ENCODE assay signal across 8 cellular contexts in the genomic region with DNA sequence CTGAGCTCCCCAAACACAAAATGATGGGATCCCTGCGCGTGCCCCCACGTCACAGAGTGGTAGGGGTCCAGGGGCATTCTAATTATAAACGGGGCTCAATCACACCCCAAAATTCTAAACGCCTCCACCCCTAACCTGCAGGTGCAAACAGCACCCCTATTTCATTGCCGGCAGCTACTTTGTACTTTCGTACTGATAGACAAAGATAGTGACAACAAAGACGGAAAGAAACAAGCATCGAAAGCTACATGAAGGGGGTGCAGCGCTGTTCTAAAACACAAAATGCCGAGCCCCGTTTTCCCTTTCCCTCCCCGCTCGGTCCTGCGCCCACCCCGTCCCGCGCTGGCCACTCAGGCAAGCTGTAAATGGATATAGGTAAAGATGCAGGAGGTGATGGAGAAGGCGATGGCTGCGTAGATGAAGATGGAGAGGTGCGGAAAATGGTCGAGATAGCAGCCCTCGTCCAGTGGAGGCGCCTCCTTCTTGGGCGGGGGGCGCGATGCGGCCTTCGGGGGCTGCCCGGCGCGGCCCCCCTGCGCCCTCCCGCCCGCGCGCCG. TPM values are rescaled to one million over a fixed set of nuclear protein-coding genes. Genes with fewer than 3 reads are reported as not detected.
A peak's percentile ranks its signal among the peaks of the same experiment; 100 is the strongest.
DNase-seq lines count a peak whose midpoint lies in the region; ATAC-seq, FAIRE-seq and TF ChIP-seq lines count a peak whose summit lies in the region.

No MANE protein-coding gene starts in this region.

- TF ChIP-seq POLR2A in upper lobe of left lung (IDR thresholded peaks at IDR 0.05) = no peak

- peaks cover 4% of the 10 kb centered on the region for H3K36me3 ChIP-seq in mesodermal cell (ENCODE audit: control insufficient read depth, insufficient read depth, low read length)
- peaks cover 0 to 9% (median 0%) of the 10 kb centered on the region in 4 donors for H3K36me3 ChIP-seq in upper lobe of left lung

- H3K27ac ChIP-seq in caudate nucleus (ENCODE audit: low read depth, low read length) = peak overlapping the region; percentile 62
- peak overlapping the region; percentile 64 for H3K27ac ChIP-seq in mesodermal cell (ENCODE audit: low read depth, low read length, severe bottlenecking)
- H3K27ac ChIP-seq in upper lobe of left lung = peak overlapping the region in 1 of 4 donors; percentile 50

- ATAC-seq in upper lobe of left lung (ENCODE audit: low FRiP score in 2 of 2) (peak in 1 of 2 donors; percentile 32), GM21786 (IDR thresholded peaks at IDR 0.05; ENCODE audit: unreplicated experiment) (no peak), HG02610 (IDR thresholded peaks at IDR 0.05; ENCODE audit: unreplicated experiment) (no peak)

- H3K9me3 ChIP-seq in mesodermal cell (ENCODE audit: control insufficient read depth, low read length) (no peaks in the 10 kb centered on the region), upper lobe of left lung (no peaks in the 10 kb centered on the region)

- peak; percentile 44 for FAIRE-seq in HTR-8/SVneo (lab: Jason Lieb, UNC)

- DNase-seq in Ammon's horn (ENCODE audit: low spot score) = peak; percentile 13
- peak; percentile 44 for DNase-seq in HTR-8/SVneo (ENCODE audit: insufficient read length, low spot score)
- peak in 10 of 61 donors; percentile 1 to 47 (median 28) for DNase-seq in caudate nucleus (lab: John Stamatoyannopoulos, UW)
- peak in 1 of 2 donors; percentile 6 for DNase-seq in upper lobe of left lung
- no peak for DNase-seq in NCI-H146 treated with DMSO at 0.1 percent for 48 hours (lab: John Stamatoyannopoulos, UW; ENCODE audit: unreplicated experiment)

- peaks cover 0 to 10% (median 2%) of the 10 kb centered on the region in 4 donors for H3K27me3 ChIP-seq in upper lobe of left lung

- TF ChIP-seq CTCF in upper lobe of left lung (IDR thresholded peaks at IDR 0.05) = no peak

- 0 to 3% methylated on average over 8 to 17 of the region's 38 CpGs for WGBS in mesodermal cell (ENCODE audit: insufficient coverage in 2 of 2), 2 experiments
- 3 to 10% methylated on average over 26 to 28 of the region's 38 CpGs for WGBS in upper lobe of left lung, 2 donors

- no peak for TF ChIP-seq EP300 in upper lobe of left lung (IDR thresholded peaks at IDR 0.05)

- H3K4me1 ChIP-seq in mesodermal cell (ENCODE audit: control insufficient read depth, insufficient read depth, low read length, poor library complexity, severe bottlenecking) (peaks cover 4% of the 10 kb centered on the region), upper lobe of left lung (peaks cover 4 to 19% (median 16%) of the 10 kb centered on the region in 4 donors)

- H3K4me3 ChIP-seq in mesodermal cell (ENCODE audit: extremely low read depth, insufficient read depth, low read length, poor library complexity, severe bottlenecking) (peak overlapping the region; percentile 58), upper lobe of left lung (peak overlapping the region; percentile 28 to 56 (median 54))

RNA-seq across cellular contexts. Expression of a gene that starts 14.0 kb away (rescaled TPM):
- polyA plus RNA-seq in mesodermal cell (2013, experiment 1 of 2) = 23.3 TPM
- polyA plus RNA-seq in mesodermal cell (2013, experiment 2 of 2) = 23.2 TPM
- 10 to 100 TPM in 5 of 6 donors, 1 to 10 TPM in 1; 3.2 to 79.6 (median 15.2) TPM for total RNA-seq in upper lobe of left lung

RNA-seq across cellular contexts. Expression of a gene that starts 14.3 kb away (rescaled TPM):
- polyA plus RNA-seq in mesodermal cell (2013, experiment 1 of 2) = 62.0 TPM
- 59.4 TPM for polyA plus RNA-seq in mesodermal cell (2013, experiment 2 of 2)
- total RNA-seq in upper lobe of left lung = 10 to 100 TPM in 5 of 6 donors, 1 to 10 TPM in 1; 6.3 to 60.5 (median 30.8) TPM

RNA-seq across cellular contexts. Expression of a gene that starts 31.5 kb away (rescaled TPM):
- 13.6 TPM for polyA plus RNA-seq in mesodermal cell (2013, experiment 1 of 2)
- polyA plus RNA-seq in mesodermal cell (2013, experiment 2 of 2) = 12.5 TPM
- 10 to 100 TPM in 4 of 6 donors, 1 to 10 TPM in 2; 5.1 to 11.5 (median 10.4) TPM for total RNA-seq in upper lobe of left lung
